In genomic region chr7:47089068-47089417, GRCh38 we compare ENCODE assay signal across 18 cellular contexts.
DNase-seq lines count a peak whose midpoint lies in the region; ATAC-seq and TF ChIP-seq lines count a peak whose summit lies in the region.
"Had no signal": no experiment of that assay in that cellular context is flagged by ENCODE, and none has a peak within 500 bp of the region (broad histone marks: within the 10 kb centered on the region; RNA-seq: fewer than 3 reads in every experiment).

No MANE protein-coding gene starts in this region.

- H3K27me3 Mint-ChIP-seq in mesothelial cell of epicardium (ENCODE audit: low read depth) = no peaks in the 10 kb centered on the region
- H3K27me3 Mint-ChIP-seq in activated CD8-positive, alpha-beta T cell treated with anti-CD3 and anti-CD28 coated beads, Interleukin-2, amount 10 ng/mL, durations not matched to agents 7 days and 5 days (ENCODE audit: low read depth) = no peaks in the 10 kb centered on the region

- H3K27me3 ChIP-seq in A673 (replicated peaks; ENCODE audit: insufficient read depth, low read depth, low read length, poor library complexity) = no peaks in the 10 kb centered on the region
- no peaks in the 10 kb centered on the region for H3K27me3 ChIP-seq in RWPE2 (ENCODE audit: insufficient read depth, poor library complexity, severe bottlenecking)
- no peaks in the 10 kb centered on the region for H3K27me3 ChIP-seq in right cardiac atrium (ENCODE audit: control insufficient read depth, insufficient read depth)
- H3K27me3 ChIP-seq in upper lobe of left lung = no peaks in the 10 kb centered on the region
- H3K27me3 ChIP-seq: BLaER1, testis, uterus had no signal

- no peak for TF ChIP-seq POLR2A in upper lobe of left lung (IDR thresholded peaks at IDR 0.05)

- 0 out of 2 replicates have a peak, but pooled peaks have one; percentile 4 for TF ChIP-seq CTCF in A673 (conservative IDR thresholded peaks at IDR 0.05; ENCODE audit: low read depth, low read length)
- peak; percentile 67 for TF ChIP-seq CTCF in RWPE2 (IDR thresholded peaks at IDR 0.05; ENCODE audit: poor library complexity, severe bottlenecking)
- TF ChIP-seq CTCF in mesothelial cell of epicardium (IDR thresholded peaks at IDR 0.05; ENCODE audit: unreplicated experiment) = no peak
- no peak for TF ChIP-seq CTCF in upper lobe of left lung (IDR thresholded peaks at IDR 0.05)

- POLR2A ChIA-PET in A673 (lab: Charles Lee; ENCODE audit: low non-redundant PET) = no interaction called here
- POLR2A ChIA-PET in activated CD8-positive, alpha-beta T cell treated with anti-CD3 and anti-CD28 coated beads, Interleukin-2, amount 10 ng/mL, durations not matched to agents 7 days and 5 days (lab: Charles Lee) = no interaction called here

- H3K4me3 ChIP-seq in A673 (ENCODE audit: low read depth, low read length, poor library complexity, severe bottlenecking) (no peak overlapping the region), RWPE2 (ENCODE audit: severe bottlenecking) (no peak overlapping the region), right cardiac atrium (ENCODE audit: low read length) (no peak overlapping the region), upper lobe of left lung (no peak overlapping the region)
- H3K4me3 ChIP-seq: BLaER1, testis, uterus had no signal

- H3K9me3 ChIP-seq in A673 (ENCODE audit: low read depth, low read length, poor library complexity, severe bottlenecking) (no peaks in the 10 kb centered on the region), RWPE2 (ENCODE audit: severe bottlenecking) (no peaks in the 10 kb centered on the region), right cardiac atrium (ENCODE audit: control insufficient read depth, low read length) (no peaks in the 10 kb centered on the region), upper lobe of left lung (no peaks in the 10 kb centered on the region)
- H3K9me3 ChIP-seq: BLaER1, testis, uterus had no signal

- H3K27ac Mint-ChIP-seq in mesothelial cell of epicardium = peak overlapping the region; percentile 61
- H3K27ac Mint-ChIP-seq in activated CD8-positive, alpha-beta T cell treated with anti-CD3 and anti-CD28 coated beads, Interleukin-2, amount 10 ng/mL, durations not matched to agents 7 days and 5 days = no peak overlapping the region
- H3K27ac Mint-ChIP-seq: activated CD4-positive, alpha-beta T cell treated with anti-CD3 and anti-CD28 coated beads for 36 hours; activated naive CD4-positive, alpha-beta T cell treated with anti-CD3 and anti-CD28 coated beads, Interleukin-2, amount 50 U/mL, for 72 hours; stimulated activated naive CD8-positive, alpha-beta T cell treated with anti-CD3 and anti-CD28 coated beads, Interleukin-15, Interleukin-2, amounts not matched to agents 100 ng/mL and 50 ng/mL, for 24 hours had no signal

- CTCF ChIA-PET in A673 (lab: Charles Lee) = no interaction called here
- CTCF ChIA-PET in activated CD8-positive, alpha-beta T cell treated with anti-CD3 and anti-CD28 coated beads, Interleukin-2, amount 10 ng/mL, durations not matched to agents 7 days and 5 days (lab: Charles Lee) = interaction anchor here (3.4 kb wide), 1 partner anchor 1166 kb away, joined by 22 read pairs; no protein-coding TSS in a partner anchor

- intact Hi-C loops in A673 (cut with micrococcal nuclease; ENCODE audit: unreplicated experiment) = loop anchor here (2.0 to 10.0 kb wide), 3 partner anchors 312 to 1166 kb away; no protein-coding TSS in a partner anchor
- intact Hi-C loops in right cardiac atrium (cut with DNase I) = loop anchor here (5.0 to 10.0 kb wide), 6 partner anchors 324 to 1172 kb away; partner anchors contain the start of gene IGFBP3 (in 3 of the 4)

- BruUV-seq in A673 (replicated peaks; lab: Mats Ljungman, UMichigan) = no TSS peak

- no peaks in the 10 kb centered on the region for H3K36me3 ChIP-seq in A673 (ENCODE audit: insufficient read depth, low read length, poor library complexity, severe bottlenecking)
- no peaks in the 10 kb centered on the region for H3K36me3 ChIP-seq in RWPE2 (ENCODE audit: low read depth)
- no peaks in the 10 kb centered on the region for H3K36me3 ChIP-seq in upper lobe of left lung
- H3K36me3 ChIP-seq: BLaER1, uterus had no signal

- ATAC-seq in GM19351 (IDR thresholded peaks at IDR 0.05; ENCODE audit: unreplicated experiment) (peak; percentile 11), RWPE2 (ENCODE audit: low read depth) (no peak), right cardiac atrium (no peak), upper lobe of left lung (ENCODE audit: low FRiP score in 2 of 2) (no peak)
- no peak for ATAC-seq in activated CD8-positive, alpha-beta T cell treated with anti-CD3 and anti-CD28 coated beads, Interleukin-2, amount 10 ng/mL, durations not matched to agents 7 days and 5 days
- ATAC-seq: activated CD4-positive, alpha-beta T cell treated with anti-CD3 and anti-CD28 coated beads for 36 hours had no signal

- H3K4me1 ChIP-seq in A673 (ENCODE audit: insufficient read depth, low read length, poor library complexity, severe bottlenecking) = no peaks in the 10 kb centered on the region
- no peaks in the 10 kb centered on the region for H3K4me1 ChIP-seq in RWPE2 (ENCODE audit: insufficient read depth, poor library complexity, severe bottlenecking)
- H3K4me1 ChIP-seq in right cardiac atrium (ENCODE audit: control insufficient read depth, insufficient read depth, low read length) = peaks cover 5% of the 10 kb centered on the region
- H3K4me1 ChIP-seq in upper lobe of left lung = peaks cover 4 to 7% (median 6%) of the 10 kb centered on the region in 4 donors
- H3K4me1 ChIP-seq: testis, uterus had no signal

- H3K27ac ChIP-seq in A673 (ENCODE audit: low read depth, low read length, poor library complexity, severe bottlenecking) (no peak overlapping the region), RWPE2 (ENCODE audit: poor library complexity, severe bottlenecking) (no peak overlapping the region), right cardiac atrium (ENCODE audit: low read length) (no peak overlapping the region), upper lobe of left lung (no peak overlapping the region)
- H3K27ac ChIP-seq: BLaER1, testis, uterus had no signal

- H3K4me3 Mint-ChIP-seq in mesothelial cell of epicardium = no peak overlapping the region
- H3K4me3 Mint-ChIP-seq in activated CD8-positive, alpha-beta T cell treated with anti-CD3 and anti-CD28 coated beads, Interleukin-2, amount 10 ng/mL, durations not matched to agents 7 days and 5 days = no peak overlapping the region
- H3K4me3 Mint-ChIP-seq: activated CD4-positive, alpha-beta T cell treated with anti-CD3 and anti-CD28 coated beads for 36 hours; stimulated activated naive CD8-positive, alpha-beta T cell treated with anti-CD3 and anti-CD28 coated beads, Interleukin-15, Interleukin-2, amounts not matched to agents 100 ng/mL and 50 ng/mL, for 24 hours had no signal

- WGBS in right cardiac atrium = 24% methylated on average over 1 of the region's 1 CpG
- 14 to 31% methylated on average over 1 of the region's 1 CpG for WGBS in upper lobe of left lung, 2 donors

- peaks cover 42% of the 10 kb centered on the region for H3K4me1 Mint-ChIP-seq in mesothelial cell of epicardium
- H3K4me1 Mint-ChIP-seq in activated CD8-positive, alpha-beta T cell treated with anti-CD3 and anti-CD28 coated beads, Interleukin-2, amount 10 ng/mL, durations not matched to agents 7 days and 5 days (ENCODE audit: low read depth) = no peaks in the 10 kb centered on the region
- H3K4me1 Mint-ChIP-seq: activated CD4-positive, alpha-beta T cell treated with anti-CD3 and anti-CD28 coated beads for 36 hours had no signal

- peaks cover 25% of the 10 kb centered on the region for H3K9me3 Mint-ChIP-seq in mesothelial cell of epicardium
- no peaks in the 10 kb centered on the region for H3K9me3 Mint-ChIP-seq in activated CD8-positive, alpha-beta T cell treated with anti-CD3 and anti-CD28 coated beads, Interleukin-2, amount 10 ng/mL, durations not matched to agents 7 days and 5 days (ENCODE audit: insufficient read depth)
- H3K9me3 Mint-ChIP-seq: activated naive CD4-positive, alpha-beta T cell treated with anti-CD3 and anti-CD28 coated beads, Interleukin-2, amount 50 U/mL, for 72 hours; stimulated activated naive CD8-positive, alpha-beta T cell treated with anti-CD3 and anti-CD28 coated beads, Interleukin-15, Interleukin-2, amounts not matched to agents 100 ng/mL and 50 ng/mL, for 24 hours had no signal

- peaks cover 19% of the 10 kb centered on the region for H3K36me3 Mint-ChIP-seq in mesothelial cell of epicardium
- no peaks in the 10 kb centered on the region for H3K36me3 Mint-ChIP-seq in activated CD8-positive, alpha-beta T cell treated with anti-CD3 and anti-CD28 coated beads, Interleukin-2, amount 10 ng/mL, durations not matched to agents 7 days and 5 days (ENCODE audit: low read depth)
- H3K36me3 Mint-ChIP-seq: activated naive CD4-positive, alpha-beta T cell treated with anti-CD3 and anti-CD28 coated beads, Interleukin-2, amount 50 U/mL, for 72 hours had no signal

- DNase-seq in A673 (ENCODE audit: low spot score) = no peak
- DNase-seq in RWPE2 (ENCODE audit: low spot score) = no peak
- no peak for DNase-seq in mesothelial cell of epicardium (ENCODE audit: low spot score in 2 of 2, unreplicated experiment in 2 of 2)
- DNase-seq in right cardiac atrium = no peak
- DNase-seq in Ammon's horn (ENCODE audit: low spot score) = no peak
- DNase-seq in upper lobe of left lung = no peak
- no peak for DNase-seq in activated CD8-positive, alpha-beta T cell treated with anti-CD3 and anti-CD28 coated beads, Interleukin-2, amount 10 ng/mL, durations not matched to agents 7 days and 5 days
- DNase-seq: activated T-cell treated with anti-CD3 and anti-CD28 coated beads for 4 hours; effector CD8-positive, alpha-beta T cell; GDM1; T-helper 9 cell had no signal

- no peak for TF ChIP-seq EP300 in upper lobe of left lung (IDR thresholded peaks at IDR 0.05)

Comparison
In these comparisons a context has a peak if more than half of its experiments do, and no peak if none do; other contexts are left out.
1. CTCF ChIP-seq: peak in A673 (single experiment) and RWPE2 (single experiment); none in mesothelial cell of epicardium (single experiment) and upper lobe of left lung (0 of 6).